Comparison of ENCODE assay signal across 8 cellular contexts in genomic region chr14:31026076-31026394, GRCh38. TPM values are rescaled to one million over a fixed set of nuclear protein-coding genes. Genes with fewer than 3 reads are reported as not detected.
DNase-seq lines count a peak whose midpoint lies in the region; ATAC-seq and TF ChIP-seq lines count a peak whose summit lies in the region.

STRN3 (minus strand) TSS chr14:31026379; CDS start chr14:31026185, 194 bp downstream.

- H3K4me3 ChIP-seq in AG09309 (ENCODE audit: control insufficient read depth, low read depth, low read length) (peak within 1 kb of the TSS; percentile 84), HL-60 (replicated peaks; ENCODE audit: insufficient read depth, low read length) (peak within 1 kb of the TSS; percentile 95), breast epithelium (peak within 1 kb of the TSS; percentile 89 to 100 (median 95)), right lobe of liver (peak within 1 kb of the TSS; percentile 92 to 95 (median 93)), thoracic aorta (peak within 1 kb of the TSS; percentile 99)

- H3K4me1 ChIP-seq in breast epithelium (peaks cover 3 to 7% of the 10 kb centered on the region in 2 donors), right lobe of liver (peaks cover 0 to 13% (median 2%) of the 10 kb centered on the region in 4 donors), thoracic aorta (ENCODE audit: control insufficient read depth in 1 of 2, low read depth in 2 of 2) (peaks cover 15 to 35% of the 10 kb centered on the region in 2 donors)

- DNase-seq in AG09309 (ENCODE audit: low read depth) (no peak), HL-60 (ENCODE audit: low read depth in 1 of 2, low spot score in 1 of 2) (no peak), breast epithelium (ENCODE audit: low spot score in 2 of 2) (no peak), right lobe of liver (no peak), thoracic aorta (ENCODE audit: low spot score) (no peak), HK-2 (ENCODE audit: unreplicated experiment) (no peak)
- no peak for DNase-seq in stimulated activated CD8-positive, alpha-beta memory T cell treated with anti-CD3 and anti-CD28 coated beads, Interleukin-4, amount 100 ng/mL, for 48 hours

- no peak for TF ChIP-seq CTCF in AG09309 (IDR thresholded peaks at IDR 0.05; ENCODE audit: control insufficient read depth, insufficient read depth, low read depth, low read length, missing control alignments)
- no peak for TF ChIP-seq CTCF in HL-60 (IDR thresholded peaks at IDR 0.05; ENCODE audit: insufficient read depth, low read length)
- TF ChIP-seq CTCF in breast epithelium (IDR thresholded peaks at IDR 0.05), result no peak
- TF ChIP-seq CTCF in right lobe of liver (IDR thresholded peaks at IDR 0.05), result no peak
- no peak for TF ChIP-seq CTCF in thoracic aorta (IDR thresholded peaks at IDR 0.05)

- H3K27ac ChIP-seq in HL-60 (replicated peaks) (peak within 1 kb of the TSS; percentile 91), breast epithelium (peak within 1 kb of the TSS; percentile 100), right lobe of liver (peak within 1 kb of the TSS; percentile 98 to 99 (median 98)), thoracic aorta (peak within 1 kb of the TSS; percentile 94 to 100)

- intact Hi-C loops in breast epithelium (cut with DNase I; ENCODE audit: low total_unique reads) (no loop called here), right lobe of liver (cut with DNase I) (no loop called here)

- TF ChIP-seq POLR2A in breast epithelium (IDR thresholded peaks at IDR 0.05) (no peak), right lobe of liver (IDR thresholded peaks at IDR 0.05) (no peak)

- H3K36me3 ChIP-seq in breast epithelium, result no peaks in the 10 kb centered on the region
- no peaks in the 10 kb centered on the region for H3K36me3 ChIP-seq in right lobe of liver
- H3K36me3 ChIP-seq in thoracic aorta, result no peaks in the 10 kb centered on the region

- ATAC-seq in right lobe of liver (no peak), thoracic aorta (ENCODE audit: insufficient number of reproducible peaks, low FRiP score, low read depth) (no peak), HG02840 (IDR thresholded peaks at IDR 0.05; ENCODE audit: low FRiP score, unreplicated experiment) (no peak)

- H3K27me3 ChIP-seq in HL-60 (ENCODE audit: insufficient read depth, poor library complexity, severe bottlenecking) (no peaks in the 10 kb centered on the region), breast epithelium (no peaks in the 10 kb centered on the region), right lobe of liver (no peaks in the 10 kb centered on the region), thoracic aorta (replicated peaks; ENCODE audit: insufficient read depth) (no peaks in the 10 kb centered on the region)

- 0% methylated on average over 1 of the region's 29 CpGs for whole genome bisulfite sequencing in right lobe of liver (ENCODE audit: insufficient coverage, low coverage, low lambda C conversion rate, missing lambda C conversion rate)

- H3K9me3 ChIP-seq in breast epithelium (no peaks in the 10 kb centered on the region), right lobe of liver (no peaks in the 10 kb centered on the region), thoracic aorta (no peaks in the 10 kb centered on the region)

RNA-seq across cellular contexts. Expression of gene STRN3, which starts in this region (rescaled TPM):
- total RNA-seq in breast epithelium (10 to 100 TPM; 43.5 to 60.7 (median 43.6) TPM), right lobe of liver (10 to 100 TPM; 19.5 to 28.0 (median 21.5) TPM), thoracic aorta (10 to 100 TPM; 39.5 to 41.2 TPM)
